ENCODE assay signal across 12 cellular contexts in genomic region chr22:32830473-32830872, GRCh38. TPM values are rescaled to one million over a fixed set of nuclear protein-coding genes. Genes with fewer than 3 reads are reported as not detected.
A peak's percentile ranks its signal among the peaks of the same experiment; 100 is the strongest.
DNase-seq lines count a peak whose midpoint lies in the region; ATAC-seq, FAIRE-seq and TF ChIP-seq lines count a peak whose summit lies in the region.
"Had no signal": no experiment of that assay in that cellular context is flagged by ENCODE, and none has a peak within 500 bp of the region (broad histone marks: within the 10 kb centered on the region; RNA-seq: fewer than 3 reads in every experiment).

No MANE protein-coding gene starts in this region.

- TF ChIP-seq CTCF in lung (IDR thresholded peaks at IDR 0.05; ENCODE audit: control extremely low read depth, extremely low read depth), result no peak
- TF ChIP-seq CTCF in spleen (IDR thresholded peaks at IDR 0.05 in 8 of 11, conservative IDR thresholded peaks at IDR 0.05 in 3 of 11), result no peak

- H3K9me3 ChIP-seq in HUES64 (ENCODE audit: insufficient read depth, low read depth, low read length) (no peaks in the 10 kb centered on the region), lung (ENCODE audit: control insufficient read depth in 2 of 2, insufficient read depth in 1 of 2, low read length in 1 of 2) (no peaks in the 10 kb centered on the region), spleen (no peaks in the 10 kb centered on the region)

- ATAC-seq in lung (ENCODE audit: insufficient read depth, low FRiP score), result peak; percentile 13
- ATAC-seq: SK-N-SH treated with all-trans-retinoic acid at 6 μM for 48 hours had no signal

- TF ChIP-seq POLR2A in spleen (IDR thresholded peaks at IDR 0.05) (no peak), GM12891 (IDR thresholded peaks at IDR 0.05; ENCODE audit: low read depth, low read length) (no peak)

- H3K27me3 ChIP-seq in HUES64 (ENCODE audit: insufficient read depth, low read length), result no peaks in the 10 kb centered on the region
- no peaks in the 10 kb centered on the region for H3K27me3 ChIP-seq in lung (ENCODE audit: control insufficient read depth, insufficient read depth)
- no peaks in the 10 kb centered on the region for H3K27me3 ChIP-seq in spleen (replicated peaks in 1 of 7)

- WGBS in HUES64, result 66% methylated on average over 11 of the region's 11 CpGs
- WGBS in lung, 2 donors, result 64 to 73% methylated on average over 11 of the region's 11 CpGs
- 53 to 76% (median 67%) methylated on average over 10 to 11 of the region's 11 CpGs for WGBS in spleen, 5 donors

- H3K9ac ChIP-seq in HUES64 (ENCODE audit: low read depth, low read length), result no peak overlapping the region

- H3K36me3 ChIP-seq in HUES64 (ENCODE audit: insufficient read depth, low read length), result no peaks in the 10 kb centered on the region
- H3K36me3 ChIP-seq in lung (ENCODE audit: control insufficient read depth in 2 of 2, insufficient read depth in 2 of 2, low read length in 2 of 2), result peaks cover 0 to 18% of the 10 kb centered on the region in 2 donors
- peaks cover 0 to 54% (median 2%) of the 10 kb centered on the region in 6 donors for H3K36me3 ChIP-seq in spleen
- H3K36me3 ChIP-seq: WERI-Rb-1 had no signal

- H3K27ac ChIP-seq in HUES64 (ENCODE audit: low read depth, low read length) (peak overlapping the region; percentile 59; the same call in 1 of the 2 replicates), lung (ENCODE audit: low read depth in 1 of 2, low read length in 1 of 2) (peak overlapping the region; percentile 71), spleen (peak overlapping the region in 7 of 8 donors; percentile 60 to 78 (median 75))
- H3K27ac ChIP-seq: WERI-Rb-1 had no signal

- peak; percentile 16 for DNase-seq in glomerular endothelial cell (ENCODE audit: extremely low read depth, low read depth, low spot score)
- no peak for DNase-seq in lung (ENCODE audit: low spot score)
- DNase-seq in spleen, result peak; percentile 88
- no peak for DNase-seq in NCI-H2029 treated with DMSO at 0.1 percent for 48 hours (lab: John Stamatoyannopoulos, UW)
- DNase-seq in NCI-H2029 (lab: John Stamatoyannopoulos, UW), result no peak
- no peak for DNase-seq in GM12891 (ENCODE audit: insufficient read length, low spot score)
- DNase-seq in ACHN, result no peak
- DNase-seq: activated CD8-positive, alpha-beta memory T cell treated with anti-CD3 and anti-CD28 coated beads, Interleukin-2, amount 50 U/mL, for 48 hours; WERI-Rb-1 had no signal

- intact Hi-C loops in spleen (cut with DNase I; ENCODE audit: low total_unique reads), result no loop called here

- in situ Hi-C loops in ACHN (cut with HindIII; ENCODE audit: low pct_ligation_motif_present, low pct_unique_long_range_greater_than_20kb, low sequenced_read_pairs), result no loop called here

- H3K4me1 ChIP-seq in HUES64 (ENCODE audit: insufficient read depth, low read length), result peaks cover 16% of the 10 kb centered on the region
- H3K4me1 ChIP-seq in lung (ENCODE audit: control insufficient read depth in 2 of 2, insufficient read depth in 2 of 2, low read length in 2 of 2), result peaks cover 26 to 45% of the 10 kb centered on the region in 2 donors
- H3K4me1 ChIP-seq in spleen, result peaks cover 20 to 88% (median 55%) of the 10 kb centered on the region in 6 donors

- no peak for FAIRE-seq in GM12891 (lab: Jason Lieb, UNC)
- FAIRE-seq: islet of Langerhans had no signal

- H3K4me3 ChIP-seq in HUES64 (ENCODE audit: low read length), result no peak overlapping the region
- no peak overlapping the region for H3K4me3 ChIP-seq in lung
- H3K4me3 ChIP-seq in spleen, result no peak overlapping the region

TF ChIP-seq in GM12891, 5 proteins besides CTCF, POLR2A, EP300 and RAD21:
- no peak for TF ChIP-seq POU2F2 (IDR thresholded peaks at IDR 0.05; ENCODE audit: low read depth, low read length)
- no peak for TF ChIP-seq POLR2AphosphoS5 (IDR thresholded peaks at IDR 0.05; ENCODE audit: low read depth, low read length)
- TF ChIP-seq TAF1 (IDR thresholded peaks at IDR 0.05; ENCODE audit: low read depth, low read length), result no peak
- no peak for TF ChIP-seq SPI1 (IDR thresholded peaks at IDR 0.05; ENCODE audit: low read depth, low read length)
- TF ChIP-seq PAX5 (IDR thresholded peaks at IDR 0.05; ENCODE audit: insufficient read depth, low read length, severe bottlenecking), result no peak

RNA-seq across cellular contexts. Expression of gene TIMP3, which starts 29.0 kb away (rescaled TPM):
- polyA plus RNA-seq in HUES64 (2013, experiment 1 of 2), result 3.1 TPM
- polyA plus RNA-seq in HUES64 (2013, experiment 2 of 2), result 4.1 TPM
- total RNA-seq in glomerular endothelial cell (69.8 and 194 TPM in 2 replicates), lung (100 to 1,000 TPM; 251 to 547 TPM), spleen (100 to 1,000 TPM; 171 to 689 (median 516) TPM)
- polyA plus RNA-seq in lung (100 to 1,000 TPM; 129 to 227 TPM), spleen (100 to 1,000 TPM in 1 of 3 donors, 10 to 100 TPM in 2; 19.7 to 104 (median 48.1) TPM)
- not detected for polyA plus RNA-seq in GM12891 (2012; ENCODE audit: low read depth, missing spikeins)

Comparison
In these comparisons a context has a peak if more than half of its experiments do, and no peak if none do; other contexts are left out.
1. DNase-seq: peak in glomerular endothelial cell (single experiment) and spleen (single experiment); none in lung (single experiment), NCI-H2029 treated with DMSO at 0.1 percent for 48 hours (single experiment), NCI-H2029 (single experiment), GM12891 (single experiment) and ACHN (single experiment).
2. Peak in every context shown above with its lines, with median percentiles within 50 percentile points of each other: H3K27ac ChIP-seq.